1 cellular context compared by ENCODE assay signal in genomic region chr1:203795382-203796222, GRCh38.
TF ChIP-seq lines count a peak whose summit lies in the region.

Gene ZBED6, plus strand, starts transcription at chr1:203795623. Its CDS starts 1,900 bp downstream, at chr1:203797523.
Gene ZC3H11A, plus strand, starts transcription at chr1:203795623. Its CDS starts 21,448 bp downstream, at chr1:203817071.

TF ChIP-seq in HepG2, 621 proteins besides CTCF, POLR2A, EP300 and RAD21 (continued from another document and continues in another):
- TF ChIP-seq REST (IDR thresholded peaks at IDR 0.05; ENCODE audit: borderline replicate concordance in 1 of 2, low read depth in 1 of 2, low read length in 2 of 2) (no peak), ZNF256 (CRISPR knock-in tag; conservative IDR thresholded peaks at IDR 0.05) (no peak), POGZ (CRISPR knock-in tag; IDR thresholded peaks at IDR 0.05) (peak; percentile 82), E2F5 (CRISPR knock-in tag; conservative IDR thresholded peaks at IDR 0.05) (no peak), SKI (IDR thresholded peaks at IDR 0.05; ENCODE audit: partially characterized antibody) (no peak), POLR2AphosphoS2 (IDR thresholded peaks at IDR 0.05; ENCODE audit: low read depth, low read length) (no peak), MXD1 (CRISPR knock-in tag; IDR thresholded peaks at IDR 0.05) (no peak), NFYB (CRISPR knock-in tag; IDR thresholded peaks at IDR 0.05) (no peak), AHDC1 (CRISPR knock-in tag; IDR thresholded peaks at IDR 0.05; ENCODE audit: borderline replicate concordance) (no peak), USF2 (IDR thresholded peaks at IDR 0.05; ENCODE audit: low read depth, low read length) (peak; percentile 96), USF2 (CRISPR knock-in tag; IDR thresholded peaks at IDR 0.05; ENCODE audit: borderline replicate concordance) (peak; percentile 97; the same call in 1 of the 2 replicates), ZBTB1 (CRISPR knock-in tag; IDR thresholded peaks at IDR 0.05; ENCODE audit: borderline replicate concordance) (no peak), ATF3 (CRISPR knock-in tag; IDR thresholded peaks at IDR 0.05) (no peak), ZBTB49 (CRISPR knock-in tag; IDR thresholded peaks at IDR 0.05; ENCODE audit: borderline replicate concordance) (no peak), ZFP36L2 (CRISPR knock-in tag; IDR thresholded peaks at IDR 0.05) (no peak), SRSF4 (IDR thresholded peaks at IDR 0.05; ENCODE audit: low read depth, low read length, poor library complexity, severe bottlenecking) (no peak), REXO4 (CRISPR knock-in tag; IDR thresholded peaks at IDR 0.05; ENCODE audit: borderline replicate concordance) (no peak), JARID2 (CRISPR knock-in tag; IDR thresholded peaks at IDR 0.05; ENCODE audit: insufficient replicate concordance) (no peak), ETS1 (CRISPR knock-in tag; IDR thresholded peaks at IDR 0.05) (no peak), GABPA (IDR thresholded peaks at IDR 0.05; ENCODE audit: low read depth, low read length) (peak; percentile 33), GABPA (CRISPR knock-in tag; IDR thresholded peaks at IDR 0.05; ENCODE audit: low read depth) (peak; percentile 85), ZFP82 (CRISPR knock-in tag; IDR thresholded peaks at IDR 0.05; ENCODE audit: borderline replicate concordance) (no peak), JUNB (CRISPR knock-in tag; IDR thresholded peaks at IDR 0.05; ENCODE audit: borderline replicate concordance) (no peak), CSRNP2 (CRISPR knock-in tag; conservative IDR thresholded peaks at IDR 0.05; ENCODE audit: low read depth) (no peak), ZNF839 (CRISPR knock-in tag; IDR thresholded peaks at IDR 0.05; ENCODE audit: borderline replicate concordance) (no peak), ZNF512B (CRISPR knock-in tag; IDR thresholded peaks at IDR 0.05; ENCODE audit: borderline replicate concordance) (no peak), ZNF549 (CRISPR knock-in tag; IDR thresholded peaks at IDR 0.05) (no peak), GATA4 (IDR thresholded peaks at IDR 0.05; ENCODE audit: borderline replicate concordance, low read depth) (no peak), HOXA3 (CRISPR knock-in tag; IDR thresholded peaks at IDR 0.05) (peak; percentile 98), WIZ (CRISPR knock-in tag; IDR thresholded peaks at IDR 0.05) (no peak), ZNF17 (CRISPR knock-in tag; IDR thresholded peaks at IDR 0.05) (no peak), NCOA5 (CRISPR knock-in tag; IDR thresholded peaks at IDR 0.05) (no peak), ZNF275 (CRISPR knock-in tag; IDR thresholded peaks at IDR 0.05; ENCODE audit: borderline replicate concordance) (no peak; the same call in 1 of the 2 replicates), NFE2 (CRISPR knock-in tag; IDR thresholded peaks at IDR 0.05) (no peak), ZC3H4 (CRISPR knock-in tag; IDR thresholded peaks at IDR 0.05; ENCODE audit: borderline replicate concordance) (no peak)
